17 cellular contexts compared by ENCODE assay signal in the genomic region with DNA sequence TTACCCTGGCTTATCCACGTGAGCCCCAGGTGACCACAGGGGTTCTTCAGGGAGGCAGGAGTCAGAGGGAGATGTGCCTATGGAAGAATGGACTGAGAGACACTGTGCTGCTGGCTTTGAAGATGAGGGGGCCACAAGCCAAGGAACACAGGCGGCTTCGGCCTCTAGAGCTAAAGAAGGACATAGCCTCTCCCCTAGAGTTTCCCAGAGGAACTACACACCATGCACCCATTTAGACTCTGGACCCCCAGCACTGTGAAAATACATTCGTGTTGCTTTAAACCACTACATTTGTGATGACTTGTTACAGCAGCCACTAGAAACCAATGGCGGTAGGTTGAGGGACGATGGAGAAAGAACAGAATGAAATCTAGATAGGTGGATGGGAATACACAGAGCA. TPM values are rescaled to one million over a fixed set of nuclear protein-coding genes. Genes with fewer than 3 reads are reported as not detected.
DNase-seq lines count a peak whose midpoint lies in the region; ATAC-seq and TF ChIP-seq lines count a peak whose summit lies in the region.
"Had no signal": no experiment of that assay in that cellular context is flagged by ENCODE, and none has a peak within 500 bp of the region (broad histone marks: within the 10 kb centered on the region; RNA-seq: fewer than 3 reads in every experiment).

No MANE protein-coding gene starts in this region.

- H3K36me3 ChIP-seq in Loucy (ENCODE audit: insufficient read depth, low read length): peaks cover 73% of the 10 kb centered on the region; the same call in 1 of the 2 replicates

- H3K9me2 ChIP-seq in Loucy (replicated peaks; ENCODE audit: low read depth, low read length): no peaks in the 10 kb centered on the region

- no peaks in the 10 kb centered on the region for H3K27me3 Mint-ChIP-seq in activated CD4-positive, alpha-beta memory T cell treated with anti-CD3 and anti-CD28 coated beads for 36 hours
- no peaks in the 10 kb centered on the region for H3K27me3 Mint-ChIP-seq in activated CD4-positive, alpha-beta memory T cell treated with anti-CD3 and anti-CD28 coated beads, Interleukin-2, amount 10 ng/mL, durations not matched to agents 7 days and 5 days
- H3K27me3 Mint-ChIP-seq in progenitor cell of endocrine pancreas: no peaks in the 10 kb centered on the region

- H3K9me3 Mint-ChIP-seq in activated CD4-positive, alpha-beta memory T cell treated with anti-CD3 and anti-CD28 coated beads for 36 hours: no peaks in the 10 kb centered on the region
- H3K9me3 Mint-ChIP-seq in activated CD4-positive, alpha-beta memory T cell treated with anti-CD3 and anti-CD28 coated beads, Interleukin-2, amount 10 ng/mL, durations not matched to agents 7 days and 5 days: no peaks in the 10 kb centered on the region
- H3K9me3 Mint-ChIP-seq in progenitor cell of endocrine pancreas (ENCODE audit: low read depth): no peaks in the 10 kb centered on the region

- peak; percentile 38; the same call in 1 of the 2 replicates for TF ChIP-seq CTCF in Loucy (conservative IDR thresholded peaks at IDR 0.05; ENCODE audit: low read length)
- TF ChIP-seq CTCF in cardiac fibroblast (IDR thresholded peaks at IDR 0.05; ENCODE audit: low read depth, low read length): peak; percentile 29
- peak; percentile 19 for TF ChIP-seq CTCF in progenitor cell of endocrine pancreas (IDR thresholded peaks at IDR 0.05; ENCODE audit: unreplicated experiment)

- H3K4me1 Mint-ChIP-seq in activated CD4-positive, alpha-beta memory T cell treated with anti-CD3 and anti-CD28 coated beads for 36 hours (ENCODE audit: low read depth): peaks cover 67% of the 10 kb centered on the region
- H3K4me1 Mint-ChIP-seq in activated CD4-positive, alpha-beta memory T cell treated with anti-CD3 and anti-CD28 coated beads, Interleukin-2, amount 10 ng/mL, durations not matched to agents 7 days and 5 days: peaks cover 46% of the 10 kb centered on the region
- H3K4me1 Mint-ChIP-seq in progenitor cell of endocrine pancreas (ENCODE audit: low read depth): peaks cover 16% of the 10 kb centered on the region

- peak overlapping the region; percentile 49 for H3K27ac Mint-ChIP-seq in activated CD4-positive, alpha-beta memory T cell treated with anti-CD3 and anti-CD28 coated beads for 36 hours
- H3K27ac Mint-ChIP-seq in activated CD4-positive, alpha-beta memory T cell treated with anti-CD3 and anti-CD28 coated beads, Interleukin-2, amount 10 ng/mL, durations not matched to agents 7 days and 5 days: no peak overlapping the region
- H3K27ac Mint-ChIP-seq in progenitor cell of endocrine pancreas: no peak overlapping the region

- H3K4me1 ChIP-seq in Loucy (ENCODE audit: insufficient read depth, low read length, poor library complexity, severe bottlenecking): peaks cover 6% of the 10 kb centered on the region
- H3K4me1 ChIP-seq: SJCRH30 had no signal

- no peak for ATAC-seq in HG02870 (IDR thresholded peaks at IDR 0.05; ENCODE audit: unreplicated experiment)
- no peak for ATAC-seq in HG03432 (IDR thresholded peaks at IDR 0.05; ENCODE audit: unreplicated experiment)

- peaks cover 92% of the 10 kb centered on the region for H3K79me2 ChIP-seq in Loucy (ENCODE audit: insufficient read depth, low read length)

- H3K9ac ChIP-seq in Loucy (ENCODE audit: low read depth, low read length, poor library complexity, severe bottlenecking): no peak overlapping the region

- no peaks in the 10 kb centered on the region for H3F3A ChIP-seq in Loucy (ENCODE audit: low read depth)

- intact Hi-C loops in activated CD4-positive, alpha-beta memory T cell treated with anti-CD3 and anti-CD28 coated beads for 36 hours (cut with micrococcal nuclease): no loop called here

- H4K20me1 ChIP-seq in Loucy (ENCODE audit: insufficient read depth, low read length, poor library complexity, severe bottlenecking): peaks cover 87% of the 10 kb centered on the region

- H2AFZ ChIP-seq in Loucy (ENCODE audit: low read length): no peak overlapping the region

- H3K27me3 ChIP-seq in Loucy (ENCODE audit: insufficient read depth, low read length, poor library complexity, severe bottlenecking): no peaks in the 10 kb centered on the region
- H3K27me3 ChIP-seq: dorsolateral prefrontal cortex, SJCRH30 had no signal

- no peak overlapping the region for H3K4me2 ChIP-seq in Loucy (ENCODE audit: low read depth, low read length, poor library complexity, severe bottlenecking)

- POLR2A ChIA-PET in activated CD4-positive, alpha-beta memory T cell treated with anti-CD3 and anti-CD28 coated beads for 36 hours (lab: Charles Lee): interaction anchor here (0.6 to 0.7 kb wide), 2 partner anchors 26 to 87 kb away, joined by 3 read pairs; no protein-coding TSS in a partner anchor
- POLR2A ChIA-PET in activated CD4-positive, alpha-beta memory T cell treated with anti-CD3 and anti-CD28 coated beads, Interleukin-2, amount 10 ng/mL, durations not matched to agents 7 days and 5 days (lab: Charles Lee): no interaction called here

- H3K4me3 ChIP-seq in Loucy (ENCODE audit: low read length, poor library complexity, severe bottlenecking) (no peak overlapping the region), cardiac fibroblast (replicated peaks in 1 of 2; ENCODE audit: low read depth in 2 of 2, low read length in 2 of 2) (no peak overlapping the region)
- H3K4me3 ChIP-seq: dorsolateral prefrontal cortex, SJCRH30, skin epidermis had no signal

- H3K4me3 Mint-ChIP-seq in activated CD4-positive, alpha-beta memory T cell treated with anti-CD3 and anti-CD28 coated beads for 36 hours: no peak overlapping the region
- no peak overlapping the region for H3K4me3 Mint-ChIP-seq in activated CD4-positive, alpha-beta memory T cell treated with anti-CD3 and anti-CD28 coated beads, Interleukin-2, amount 10 ng/mL, durations not matched to agents 7 days and 5 days
- no peak overlapping the region for H3K4me3 Mint-ChIP-seq in progenitor cell of endocrine pancreas (ENCODE audit: low read depth)

- DNase-seq in activated CD4-positive, alpha-beta memory T cell treated with anti-CD3 and anti-CD28 coated beads for 36 hours: no peak
- no peak for DNase-seq in activated CD4-positive, alpha-beta memory T cell treated with anti-CD3 and anti-CD28 coated beads, Interleukin-2, amount 10 ng/mL, durations not matched to agents 7 days and 5 days
- DNase-seq in cardiac fibroblast (ENCODE audit: low read depth in 2 of 2): no peak
- DNase-seq in progenitor cell of endocrine pancreas (ENCODE audit: low spot score, unreplicated experiment): no peak
- no peak for DNase-seq in cerebellar nuclear complex (lab: John Stamatoyannopoulos, UW)
- DNase-seq: activated CD8-positive, alpha-beta memory T cell treated with anti-CD3 and anti-CD28 coated beads, Interleukin-2, amount 50 U/mL, for 4 hours; aorta; dorsolateral prefrontal cortex; mesendoderm; NCI-H2171; NK-92 treated with Interleukin-12 subunit alpha and Interleukin-12 subunit beta, amount 100 ng/mL, for 24 hours; occipital lobe; SJCRH30 had no signal

- CTCF ChIA-PET in activated CD4-positive, alpha-beta memory T cell treated with anti-CD3 and anti-CD28 coated beads for 36 hours (lab: Charles Lee): interaction anchor here (1.2 kb wide), 1 partner anchor 32 kb away, joined by 3 read pairs; no protein-coding TSS in a partner anchor
- CTCF ChIA-PET in activated CD4-positive, alpha-beta memory T cell treated with anti-CD3 and anti-CD28 coated beads, Interleukin-2, amount 10 ng/mL, durations not matched to agents 7 days and 5 days (lab: Charles Lee): no interaction called here

- H3K36me3 Mint-ChIP-seq in activated CD4-positive, alpha-beta memory T cell treated with anti-CD3 and anti-CD28 coated beads for 36 hours: peaks cover 66% of the 10 kb centered on the region
- peaks cover 70% of the 10 kb centered on the region for H3K36me3 Mint-ChIP-seq in activated CD4-positive, alpha-beta memory T cell treated with anti-CD3 and anti-CD28 coated beads, Interleukin-2, amount 10 ng/mL, durations not matched to agents 7 days and 5 days (ENCODE audit: low read depth)
- H3K36me3 Mint-ChIP-seq in progenitor cell of endocrine pancreas (ENCODE audit: insufficient read depth): peaks cover 33% of the 10 kb centered on the region

- H3K9me3 ChIP-seq in Loucy (ENCODE audit: insufficient read depth, low read depth, low read length): no peaks in the 10 kb centered on the region
- H3K9me3 ChIP-seq: SJCRH30 had no signal

RNA-seq across cellular contexts. Expression of a gene that starts 13.7 kb away (rescaled TPM):
- 10 to 100 TPM; 24.5 to 25.8 TPM for total RNA-seq in activated CD4-positive, alpha-beta memory T cell treated with anti-CD3 and anti-CD28 coated beads for 36 hours
- total RNA-seq in activated CD4-positive, alpha-beta memory T cell treated with anti-CD3 and anti-CD28 coated beads, Interleukin-2, amount 10 ng/mL, durations not matched to agents 7 days and 5 days: 10 to 100 TPM; 19.6 to 20.0 TPM
- 14.5 and 15.9 TPM in 2 replicates for total RNA-seq in progenitor cell of endocrine pancreas

RNA-seq across cellular contexts. Expression of a gene that starts 14.0 kb away (rescaled TPM):
- total RNA-seq in activated CD4-positive, alpha-beta memory T cell treated with anti-CD3 and anti-CD28 coated beads for 36 hours: 100 to 1,000 TPM; 160 to 171 TPM
- total RNA-seq in activated CD4-positive, alpha-beta memory T cell treated with anti-CD3 and anti-CD28 coated beads, Interleukin-2, amount 10 ng/mL, durations not matched to agents 7 days and 5 days: 100 to 1,000 TPM; 113 to 114 TPM
- 80.8 and 85.9 TPM in 2 replicates for total RNA-seq in progenitor cell of endocrine pancreas

RNA-seq across cellular contexts. Expression of a gene that starts 18.6 kb away (rescaled TPM):
- 100 to 1,000 TPM; 108 to 111 TPM for total RNA-seq in activated CD4-positive, alpha-beta memory T cell treated with anti-CD3 and anti-CD28 coated beads for 36 hours
- 10 to 100 TPM; 25.7 to 26.4 TPM for total RNA-seq in activated CD4-positive, alpha-beta memory T cell treated with anti-CD3 and anti-CD28 coated beads, Interleukin-2, amount 10 ng/mL, durations not matched to agents 7 days and 5 days
- total RNA-seq in progenitor cell of endocrine pancreas: 0.24 and 0.40 TPM in 2 replicates
- total RNA-seq: occipital lobe, SJCRH30 had no signal

RNA-seq across cellular contexts. Expression of a gene that starts 37.8 kb away (rescaled TPM):
- total RNA-seq in activated CD4-positive, alpha-beta memory T cell treated with anti-CD3 and anti-CD28 coated beads for 36 hours: 10 to 100 TPM; 32.5 to 34.7 TPM
- total RNA-seq in activated CD4-positive, alpha-beta memory T cell treated with anti-CD3 and anti-CD28 coated beads, Interleukin-2, amount 10 ng/mL, durations not matched to agents 7 days and 5 days: 10 to 100 TPM; 42.3 to 47.6 TPM
- 44.6 and 45.4 TPM in 2 replicates for total RNA-seq in progenitor cell of endocrine pancreas

RNA-seq across cellular contexts. Expression of a gene that starts 38.1 kb away (rescaled TPM):
- total RNA-seq in activated CD4-positive, alpha-beta memory T cell treated with anti-CD3 and anti-CD28 coated beads for 36 hours: 10 to 100 TPM; 19.6 TPM
- 10 to 100 TPM; 20.2 to 23.0 TPM for total RNA-seq in activated CD4-positive, alpha-beta memory T cell treated with anti-CD3 and anti-CD28 coated beads, Interleukin-2, amount 10 ng/mL, durations not matched to agents 7 days and 5 days
- 41.5 and 48.8 TPM in 2 replicates for total RNA-seq in progenitor cell of endocrine pancreas

Comparison
In these comparisons a context has a peak if more than half of its experiments do, and no peak if none do; other contexts are left out.
1. RNA of a gene that starts 18.6 kb away (total RNA-seq): 108 to 111 TPM in activated CD4-positive, alpha-beta memory T cell treated with anti-CD3 and anti-CD28 coated beads for 36 hours and 25.7 to 26.4 TPM in activated CD4-positive, alpha-beta memory T cell treated with anti-CD3 and anti-CD28 coated beads, Interleukin-2, amount 10 ng/mL, durations not matched to agents 7 days and 5 days; 0.24 to 0.40 TPM in progenitor cell of endocrine pancreas; every median in the first group is over 10 times any median in the second.
2. Peak in every context shown above with its lines, with median percentiles within 50 percentile points of each other: CTCF ChIP-seq.